Comparison of ENCODE assay signal across 20 cellular contexts in the genomic region with DNA sequence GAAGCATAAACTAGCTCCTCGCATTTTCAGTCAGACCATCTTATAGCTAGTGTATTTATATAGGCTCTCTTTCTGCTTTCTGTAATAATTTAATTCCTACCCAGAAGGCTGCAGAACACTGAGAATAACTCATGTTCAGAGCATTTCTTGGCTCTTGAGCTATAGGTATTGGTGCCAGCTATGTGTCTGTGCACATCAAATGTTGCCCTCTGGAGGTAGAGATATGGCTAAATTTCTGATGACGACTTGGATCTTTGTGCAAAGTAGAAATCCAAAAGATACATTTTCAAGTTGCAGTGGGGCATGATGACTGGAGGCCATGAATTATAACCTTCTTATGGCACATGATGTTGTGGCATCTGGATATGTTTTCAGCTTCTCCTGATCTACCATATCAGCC.
DNase-seq lines count a peak whose midpoint lies in the region; ATAC-seq and TF ChIP-seq lines count a peak whose summit lies in the region.
"Had no signal": no experiment of that assay in that cellular context is flagged by ENCODE, and none has a peak within 500 bp of the region (broad histone marks: within the 10 kb centered on the region; RNA-seq: fewer than 3 reads in every experiment).

No MANE protein-coding gene starts in this region.

- no peak overlapping the region for H3K27ac ChIP-seq in left ventricle myocardium inferior (replicated peaks)
- H3K27ac ChIP-seq in SK-N-SH (ENCODE audit: low read depth in 2 of 2, low read length in 1 of 2), result no peak overlapping the region
- no peak overlapping the region for H3K27ac ChIP-seq in thoracic aorta
- H3K27ac ChIP-seq: ovary had no signal

- H3K9ac ChIP-seq in SK-N-SH, result no peak overlapping the region

- H3K79me2 ChIP-seq in SK-N-SH (ENCODE audit: insufficient read depth), result no peaks in the 10 kb centered on the region

- no peaks in the 10 kb centered on the region for H3F3A ChIP-seq in SK-N-SH (replicated peaks; ENCODE audit: insufficient read depth)

- ATAC-seq in thoracic aorta (ENCODE audit: insufficient number of reproducible peaks, low FRiP score, low read depth), result no peak
- ATAC-seq: activated T-helper 17 cell treated with anti-CD3 and anti-CD28 coated beads, Interleukin-2, amount 50 U/mL, for 72 hours had no signal

- 75% methylated on average over 2 of the region's 2 CpGs for WGBS in SK-N-SH (ENCODE audit: low lambda C conversion rate)

- CTCF ChIA-PET in SK-N-SH (lab: Yijun Ruan, JAX), result interaction anchor here (0.6 to 3.2 kb wide), 34 partner anchors 11 to 834 kb away, joined by 3 to 23 read pairs (median 4); partner anchors contain the start of gene TLN2

- no peak overlapping the region for H3K4me2 ChIP-seq in SK-N-SH

- H3K9me3 ChIP-seq in left ventricle myocardium inferior (replicated peaks), result no peaks in the 10 kb centered on the region
- no peaks in the 10 kb centered on the region for H3K9me3 ChIP-seq in SK-N-SH
- no peaks in the 10 kb centered on the region for H3K9me3 ChIP-seq in thoracic aorta
- H3K9me3 ChIP-seq: ovary had no signal

- H3K9me2 ChIP-seq in SK-N-SH, result no peaks in the 10 kb centered on the region

- DNase-seq in left ventricle myocardium inferior (no peak), cardiac septum (ENCODE audit: low spot score) (no peak), SK-N-SH (peak; percentile 56), fibroblast of the aortic adventitia (ENCODE audit: low read depth) (peak; percentile 47), thoracic aorta (ENCODE audit: low spot score) (no peak), middle frontal gyrus (ENCODE audit: extremely low spot score, low spot score) (no peak), MV-4-11 (lab: John Stamatoyannopoulos, UW) (no peak), mucosa of gallbladder (ENCODE audit: low spot score) (no peak)
- DNase-seq: activated CD4-positive, alpha-beta memory T cell treated with anti-CD3 and anti-CD28 coated beads, Interleukin-2, amount 10 ng/mL, durations not matched to agents 7 days and 5 days; aorta; DMS153; effector CD8-positive, alpha-beta T cell; H7; KBM-7; NCI-H2029; NCI-H82; ovary; SHP77 treated with DMSO at 0.1 percent for 48 hours; T1000 had no signal

- peak; percentile 85 for TF ChIP-seq RAD21 in SK-N-SH (IDR thresholded peaks at IDR 0.05; ENCODE audit: low read length)

- TF ChIP-seq EP300 in SK-N-SH (IDR thresholded peaks at IDR 0.05; ENCODE audit: borderline replicate concordance in 1 of 2, low read depth in 1 of 2, low read length in 1 of 2), result no peak

- H3K4me3 ChIP-seq in left ventricle myocardium inferior, result no peak overlapping the region
- no peak overlapping the region for H3K4me3 ChIP-seq in SK-N-SH (ENCODE audit: low read depth in 2 of 2, low read length in 1 of 2)
- H3K4me3 ChIP-seq in fibroblast of the aortic adventitia (ENCODE audit: low read depth, low read length), result no peak overlapping the region
- no peak overlapping the region for H3K4me3 ChIP-seq in thoracic aorta
- H3K4me3 ChIP-seq: ovary had no signal

- TF ChIP-seq CTCF in left ventricle myocardium inferior (IDR thresholded peaks at IDR 0.05; ENCODE audit: borderline replicate concordance), result peak; percentile 21
- peak; percentile 66 for TF ChIP-seq CTCF in SK-N-SH (IDR thresholded peaks at IDR 0.05)
- TF ChIP-seq CTCF in fibroblast of the aortic adventitia (IDR thresholded peaks at IDR 0.05; ENCODE audit: insufficient read depth, low read length), result no peak
- peak; percentile 17 for TF ChIP-seq CTCF in thoracic aorta (IDR thresholded peaks at IDR 0.05)

- intact Hi-C loops in left ventricle myocardium inferior (cut with micrococcal nuclease), result no loop called here
- intact Hi-C loops in cardiac septum (cut with DNase I), result loop anchor here (2.0 kb wide), 1 partner anchor 56 kb away; no protein-coding TSS in a partner anchor

- H3K36me3 ChIP-seq in left ventricle myocardium inferior (peaks cover 49% of the 10 kb centered on the region), SK-N-SH (replicated peaks in 1 of 2; ENCODE audit: control insufficient read depth in 1 of 2, insufficient read depth in 2 of 2, low read length in 1 of 2) (peaks cover 16 to 47% of the 10 kb centered on the region in 2 experiments), thoracic aorta (peaks cover 28% of the 10 kb centered on the region)
- H3K36me3 ChIP-seq: ovary had no signal

- POLR2A ChIA-PET in SK-N-SH (lab: Yijun Ruan, JAX), result no interaction called here

- no peak overlapping the region for H2AFZ ChIP-seq in SK-N-SH (ENCODE audit: low read depth)

- H3K27me3 ChIP-seq in left ventricle myocardium inferior (ENCODE audit: low read depth) (no peaks in the 10 kb centered on the region), SK-N-SH (ENCODE audit: insufficient read depth) (no peaks in the 10 kb centered on the region), thoracic aorta (replicated peaks; ENCODE audit: insufficient read depth) (no peaks in the 10 kb centered on the region)
- H3K27me3 ChIP-seq: ovary had no signal

- H3K4me1 ChIP-seq in left ventricle myocardium inferior, result no peaks in the 10 kb centered on the region
- H3K4me1 ChIP-seq in SK-N-SH (ENCODE audit: control insufficient read depth in 1 of 2, insufficient read depth in 2 of 2, low read depth in 1 of 2, low read length in 1 of 2), result no peaks in the 10 kb centered on the region; a peak in 1 of 4 replicates
- peaks cover 4 to 23% of the 10 kb centered on the region in 2 donors for H3K4me1 ChIP-seq in thoracic aorta (ENCODE audit: control insufficient read depth in 1 of 2, low read depth in 2 of 2)

- no peaks in the 10 kb centered on the region for H4K20me1 ChIP-seq in SK-N-SH (ENCODE audit: insufficient read depth)

TF ChIP-seq in SK-N-SH, 30 proteins besides CTCF, POLR2A, EP300 and RAD21:
- TF ChIP-seq SIN3A (IDR thresholded peaks at IDR 0.05; ENCODE audit: borderline replicate concordance, low read depth, low read length), result no peak
- TF ChIP-seq, protein P1, sequence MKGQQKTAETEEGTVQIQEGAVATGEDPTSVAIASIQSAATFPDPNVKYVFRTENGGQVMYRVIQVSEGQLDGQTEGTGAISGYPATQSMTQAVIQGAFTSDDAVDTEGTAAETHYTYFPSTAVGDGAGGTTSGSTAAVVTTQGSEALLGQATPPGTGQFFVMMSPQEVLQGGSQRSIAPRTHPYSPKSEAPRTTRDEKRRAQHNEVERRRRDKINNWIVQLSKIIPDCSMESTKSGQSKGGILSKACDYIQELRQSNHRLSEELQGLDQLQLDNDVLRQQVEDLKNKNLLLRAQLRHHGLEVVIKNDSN (IDR thresholded peaks at IDR 0.05; ENCODE audit: borderline replicate concordance, low read depth), result no peak
- TF ChIP-seq MXI1 (IDR thresholded peaks at IDR 0.05; ENCODE audit: low read depth, low read length), result no peak
- peak; percentile 68 for TF ChIP-seq SMC3 (IDR thresholded peaks at IDR 0.05; ENCODE audit: low read depth, low read length)
- no peak for TF ChIP-seq FOXM1 (IDR thresholded peaks at IDR 0.05; ENCODE audit: low read depth)
- no peak for TF ChIP-seq CHD2 (IDR thresholded peaks at IDR 0.05; ENCODE audit: low read length, partially characterized antibody)
- no peak for TF ChIP-seq RXRA (IDR thresholded peaks at IDR 0.05; ENCODE audit: borderline replicate concordance, low read depth)
- no peak for TF ChIP-seq YY1 (IDR thresholded peaks at IDR 0.05; ENCODE audit: low read depth)
- peak; percentile 58; the same call in 1 of the 2 replicates for TF ChIP-seq NFIC (IDR thresholded peaks at IDR 0.05; ENCODE audit: borderline replicate concordance)

Comparison
In these comparisons a context has a peak if more than half of its experiments do, and no peak if none do; other contexts are left out.
1. DNase-seq: peak in SK-N-SH (single experiment) and fibroblast of the aortic adventitia (single experiment); none in left ventricle myocardium inferior (single experiment), cardiac septum (single experiment), thoracic aorta (single experiment), middle frontal gyrus (single experiment), MV-4-11 (single experiment) and mucosa of gallbladder (single experiment).